In the genomic region with DNA sequence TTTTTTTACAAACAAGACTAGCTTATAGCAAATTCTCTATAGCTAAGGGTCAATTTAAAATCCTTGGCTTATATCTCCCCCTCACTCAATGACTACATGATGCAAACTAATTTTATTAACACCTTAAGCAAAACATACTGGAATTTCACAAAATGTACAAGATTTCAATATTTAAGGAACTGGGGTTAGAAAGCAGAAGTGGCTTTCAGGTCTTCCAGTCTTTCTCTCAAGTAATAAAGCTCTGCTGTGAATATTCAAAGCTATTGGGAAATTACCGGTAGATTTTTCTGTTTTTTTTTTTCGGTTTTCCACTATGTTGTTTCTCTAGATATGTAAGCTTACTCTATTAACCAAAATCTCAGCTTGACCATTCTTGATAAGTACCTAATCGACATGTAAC, we compare ENCODE assay signal across 1 cellular context.
TF ChIP-seq lines count a peak whose summit lies in the region.

No MANE protein-coding gene starts in this region.

TF ChIP-seq in HepG2, 621 proteins besides CTCF, POLR2A, EP300 and RAD21:
- TF ChIP-seq RBFOX2 (IDR thresholded peaks at IDR 0.05; ENCODE audit: low read depth, low read length) = peak; percentile 37; the same call in 1 of the 2 replicates
- TF ChIP-seq, protein P1, sequence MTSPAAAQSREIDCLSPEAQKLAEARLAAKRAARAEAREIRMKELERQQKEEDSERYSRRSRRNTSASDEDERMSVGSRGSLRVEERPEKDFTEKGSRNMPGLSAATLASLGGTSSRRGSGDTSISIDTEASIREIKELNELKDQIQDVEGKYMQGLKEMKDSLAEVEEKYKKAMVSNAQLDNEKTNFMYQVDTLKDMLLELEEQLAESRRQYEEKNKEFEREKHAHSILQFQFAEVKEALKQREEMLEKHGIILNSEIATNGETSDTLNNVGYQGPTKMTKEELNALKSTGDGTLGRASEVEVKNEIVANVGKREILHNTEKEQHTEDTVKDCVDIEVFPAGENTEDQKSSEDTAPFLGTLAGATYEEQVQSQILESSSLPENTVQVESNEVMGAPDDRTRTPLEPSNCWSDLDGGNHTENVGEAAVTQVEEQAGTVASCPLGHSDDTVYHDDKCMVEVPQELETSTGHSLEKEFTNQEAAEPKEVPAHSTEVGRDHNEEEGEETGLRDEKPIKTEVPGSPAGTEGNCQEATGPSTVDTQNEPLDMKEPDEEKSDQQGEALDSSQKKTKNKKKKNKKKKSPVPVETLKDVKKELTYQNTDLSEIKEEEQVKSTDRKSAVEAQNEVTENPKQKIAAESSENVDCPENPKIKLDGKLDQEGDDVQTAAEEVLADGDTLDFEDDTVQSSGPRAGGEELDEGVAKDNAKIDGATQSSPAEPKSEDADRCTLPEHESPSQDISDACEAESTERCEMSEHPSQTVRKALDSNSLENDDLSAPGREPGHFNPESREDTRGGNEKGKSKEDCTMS (CRISPR knock-in tag; conservative IDR thresholded peaks at IDR 0.05) = no peak
